8 cellular contexts compared by ENCODE assay signal in the genomic region with DNA sequence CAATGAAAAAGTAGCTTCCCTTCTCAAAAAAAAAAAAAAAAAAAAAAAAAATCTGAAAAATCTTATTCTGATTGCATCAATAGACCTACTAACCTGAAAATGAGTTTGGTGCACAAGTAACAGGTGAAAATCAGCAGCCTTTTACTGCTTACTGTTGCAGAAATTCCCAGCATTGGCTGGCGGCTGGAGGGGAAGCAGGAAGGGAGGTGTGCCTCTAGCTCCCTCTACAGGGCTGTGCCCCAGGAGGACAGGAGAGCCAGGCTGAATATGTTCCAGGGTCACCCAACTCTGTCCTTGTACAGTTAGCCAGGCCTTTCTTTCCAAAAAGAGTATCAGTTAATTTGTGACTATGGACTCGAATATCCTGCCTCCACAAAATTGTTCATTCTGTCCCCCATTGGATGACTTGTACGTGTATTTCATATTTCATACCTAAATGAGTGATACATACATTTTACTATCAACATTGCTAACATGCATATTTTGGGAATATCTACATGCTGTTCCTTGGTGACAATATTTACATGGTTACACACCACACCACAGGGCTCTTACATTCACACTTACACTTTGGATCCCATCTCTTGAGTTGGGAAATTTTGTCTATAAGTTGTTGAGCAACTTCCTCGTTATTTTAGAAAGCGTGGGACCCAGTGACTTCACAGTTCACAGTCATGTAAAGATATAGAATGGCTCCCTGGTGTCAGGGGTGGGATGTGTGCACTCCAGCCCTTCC.
A peak's percentile ranks its signal among the peaks of the same experiment; 100 is the strongest.
DNase-seq lines count a peak whose midpoint lies in the region; ATAC-seq and TF ChIP-seq lines count a peak whose summit lies in the region.

No MANE protein-coding gene starts in this region.

- CTCF ChIA-PET in CD8-positive, alpha-beta memory T cell (lab: Charles Lee), result interaction anchor here (0.6 to 1.3 kb wide), 5 partner anchors 10 to 1793 kb away, joined by 3 to 4 read pairs (median 3); no protein-coding TSS in a partner anchor

- no peak overlapping the region for H3K27ac ChIP-seq in CD8-positive, alpha-beta memory T cell (ENCODE audit: low read depth, low read length)
- no peak overlapping the region for H3K27ac ChIP-seq in substantia nigra (ENCODE audit: low read depth, low read length, poor library complexity, severe bottlenecking)

- intact Hi-C loops in natural killer cell (cut with micrococcal nuclease), result loop anchor here (1.0 kb wide), 1 partner anchor 127 kb away; no protein-coding TSS in a partner anchor

- no peak overlapping the region for H3K4me3 ChIP-seq in CD8-positive, alpha-beta memory T cell (ENCODE audit: low read length)
- H3K4me3 ChIP-seq in HAP-1 (no peak overlapping the region), fibroblast of mammary gland (ENCODE audit: control insufficient read depth, low read depth, low read length) (no peak overlapping the region)

- H3K4me3 Mint-ChIP-seq in CD8-positive, alpha-beta memory T cell, result no peak overlapping the region
- no peak overlapping the region for H3K4me3 Mint-ChIP-seq in natural killer cell

- DNase-seq in CD8-positive, alpha-beta memory T cell, result peak; percentile 7 to 60 (median 21)
- DNase-seq in HAP-1 (ENCODE audit: low spot score in 2 of 2), result peak; percentile 64 to 83
- DNase-seq in NCI-H69 (lab: John Stamatoyannopoulos, UW), result peak; percentile 76
- DNase-seq in activated T-cell treated with anti-CD3 and anti-CD28 coated beads for 1 hour (ENCODE audit: low read depth), result peak; percentile 31
- peak; percentile 75 for DNase-seq in fibroblast of mammary gland (ENCODE audit: low read depth)
- DNase-seq in natural killer cell, result peak; percentile 27
- DNase-seq in substantia nigra (lab: John Stamatoyannopoulos, UW), result peak in 40 of 49 donors; percentile 15 to 82 (median 60)

- H3K36me3 Mint-ChIP-seq in CD8-positive, alpha-beta memory T cell, result no peaks in the 10 kb centered on the region
- H3K36me3 Mint-ChIP-seq in natural killer cell, result no peaks in the 10 kb centered on the region

- H3K36me3 ChIP-seq in CD8-positive, alpha-beta memory T cell (ENCODE audit: insufficient read depth, low read length), result no peaks in the 10 kb centered on the region
- no peaks in the 10 kb centered on the region; the same call in 1 of the 2 replicates for H3K36me3 ChIP-seq in HAP-1 (replicated peaks)

- H3K4me1 Mint-ChIP-seq in CD8-positive, alpha-beta memory T cell, result peaks cover 0 to 5% (median 4%) of the 10 kb centered on the region in 3 donors
- peaks cover 12 to 15% of the 10 kb centered on the region in 2 donors for H3K4me1 Mint-ChIP-seq in natural killer cell

- H3K27me3 ChIP-seq in CD8-positive, alpha-beta memory T cell (ENCODE audit: insufficient read depth, low read length, poor library complexity, severe bottlenecking), result peaks cover 5% of the 10 kb centered on the region
- no peaks in the 10 kb centered on the region for H3K27me3 ChIP-seq in HAP-1 (ENCODE audit: low read depth)

- peaks cover 41 to 50% of the 10 kb centered on the region in 2 donors for H3K27me3 Mint-ChIP-seq in CD8-positive, alpha-beta memory T cell
- H3K27me3 Mint-ChIP-seq in natural killer cell (ENCODE audit: low read depth in 2 of 2), result peaks cover 58 to 89% of the 10 kb centered on the region in 2 donors

- peak; percentile 69 to 78 (median 70) for ATAC-seq in natural killer cell
- ATAC-seq in HG03095 (IDR thresholded peaks at IDR 0.05; ENCODE audit: unreplicated experiment), result no peak

- in situ Hi-C loops in HAP-1 (cut with MboI; ENCODE audit: low sequenced_read_pairs), result loop anchor here (5.0 kb wide), 1 partner anchor 129 kb away; no protein-coding TSS in a partner anchor

- POLR2A ChIA-PET in CD8-positive, alpha-beta memory T cell (lab: Charles Lee), result interaction anchor here (0.6 kb wide), 2 partner anchors 130 to 222 kb away, joined by 3 to 7 read pairs; no protein-coding TSS in a partner anchor

- no peaks in the 10 kb centered on the region for H3K9me3 ChIP-seq in CD8-positive, alpha-beta memory T cell (ENCODE audit: low read length)
- no peaks in the 10 kb centered on the region for H3K9me3 ChIP-seq in HAP-1

- no peak overlapping the region for H3K27ac Mint-ChIP-seq in CD8-positive, alpha-beta memory T cell
- no peak overlapping the region for H3K27ac Mint-ChIP-seq in natural killer cell

- peaks cover 0 to 2% (median 0%) of the 10 kb centered on the region in 5 donors for H3K9me3 Mint-ChIP-seq in CD8-positive, alpha-beta memory T cell
- H3K9me3 Mint-ChIP-seq in natural killer cell, result no peaks in the 10 kb centered on the region

- peak; percentile 95 for TF ChIP-seq CTCF in fibroblast of mammary gland (conservative IDR thresholded peaks at IDR 0.05; ENCODE audit: control insufficient read depth, insufficient read depth, low read depth, low read length)
- TF ChIP-seq CTCF in natural killer cell (IDR thresholded peaks at IDR 0.05), result peak; percentile 56

- H3K4me1 ChIP-seq in CD8-positive, alpha-beta memory T cell (ENCODE audit: insufficient read depth, low read length), result no peaks in the 10 kb centered on the region
- peaks cover 2% of the 10 kb centered on the region; the same call in 1 of the 2 replicates for H3K4me1 ChIP-seq in HAP-1

Comparison
In these comparisons a context has a peak if more than half of its experiments do, and no peak if none do; other contexts are left out.
1. DNase-seq: peak in every context shown above with its lines; median percentile 76 in NCI-H69; 75 in fibroblast of mammary gland; 74 in HAP-1; 60 in substantia nigra; 31 in activated T-cell treated with anti-CD3 and anti-CD28 coated beads for 1 hour; 27 in natural killer cell; 21 in CD8-positive, alpha-beta memory T cell.